16 cellular contexts compared by ENCODE assay signal in the genomic region with DNA sequence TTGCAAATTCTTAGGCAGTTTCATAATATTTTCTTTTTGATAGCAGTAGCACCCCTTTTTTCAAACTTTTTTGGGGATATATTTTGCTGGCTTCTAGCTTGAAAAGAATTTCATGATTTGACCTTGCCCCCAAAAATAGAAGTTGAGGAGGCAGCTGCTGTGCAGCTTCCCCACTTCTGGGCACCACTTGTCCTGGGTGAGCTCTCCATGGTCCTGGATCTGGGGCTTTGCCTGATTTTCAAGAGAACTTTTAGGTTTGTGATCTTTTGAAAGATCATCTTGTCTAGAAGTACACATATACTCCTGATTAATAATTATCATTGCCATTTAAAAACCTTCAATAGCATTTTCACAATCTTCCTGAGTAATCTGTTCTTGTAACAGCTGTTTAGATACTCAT.
DNase-seq lines count a peak whose midpoint lies in the region; ATAC-seq, FAIRE-seq and TF ChIP-seq lines count a peak whose summit lies in the region.
"Had no signal": no experiment of that assay in that cellular context is flagged by ENCODE, and none has a peak within 500 bp of the region (broad histone marks: within the 10 kb centered on the region; RNA-seq: fewer than 3 reads in every experiment).

No MANE protein-coding gene starts in this region.

- POLR2A ChIA-PET in HEK293T (lab: Yijun Ruan, JAX) = no interaction called here
- POLR2A ChIA-PET in endothelial cell of umbilical vein (lab: Charles Lee) = no interaction called here

- H2AFZ ChIP-seq in endothelial cell of umbilical vein (ENCODE audit: low read depth, low read length) (no peak overlapping the region), neural progenitor cell (replicated peaks) (no peak overlapping the region)

- FAIRE-seq in endothelial cell of umbilical vein (lab: Jason Lieb, UNC) = no peak
- FAIRE-seq: RCC 7860 had no signal

- no peak for TF ChIP-seq CTCF in endothelial cell of umbilical vein (IDR thresholded peaks at IDR 0.05; ENCODE audit: extremely low read depth in 1 of 2, insufficient read depth in 1 of 2, low read depth in 1 of 2, low read length in 2 of 2)
- no peak for TF ChIP-seq CTCF in neural progenitor cell (IDR thresholded peaks at IDR 0.05)

- H3K27ac Mint-ChIP-seq in neural progenitor cell = no peak overlapping the region
- H3K27ac Mint-ChIP-seq in stimulated activated effector memory CD8-positive, alpha-beta T cell treated with anti-CD3 and anti-CD28 coated beads, Interleukin-12 subunit alpha, Interleukin-12 subunit beta, amount 100 ng/mL, for 72 hours = no peak overlapping the region
- H3K27ac Mint-ChIP-seq: activated naive CD8-positive, alpha-beta T cell treated with anti-CD3 and anti-CD28 coated beads for 36 hours had no signal

- no TSS peak for BruUV-seq in endothelial cell of umbilical vein (replicated peaks; lab: Mats Ljungman, UMichigan)

- H3K27me3 ChIP-seq in endothelial cell of umbilical vein (ENCODE audit: control insufficient read depth in 2 of 2, insufficient read depth in 2 of 2, low read length in 2 of 2) (no peaks in the 10 kb centered on the region), neural progenitor cell (no peaks in the 10 kb centered on the region)
- H3K27me3 ChIP-seq: right atrium auricular region, thyroid gland had no signal

- no peaks in the 10 kb centered on the region for H3F3A ChIP-seq in neural progenitor cell (ENCODE audit: low read depth)

- CTCF ChIA-PET in HEK293T (lab: Yijun Ruan, JAX) = no interaction called here
- CTCF ChIA-PET in endothelial cell of umbilical vein (lab: Charles Lee) = interaction anchor here (0.7 to 1.2 kb wide), 2 partner anchors 18 to 583 kb away, joined by 3 read pairs; no protein-coding TSS in a partner anchor

- peaks cover 23% of the 10 kb centered on the region for H3K4me1 Mint-ChIP-seq in neural progenitor cell
- no peaks in the 10 kb centered on the region for H3K4me1 Mint-ChIP-seq in stimulated activated effector memory CD8-positive, alpha-beta T cell treated with anti-CD3 and anti-CD28 coated beads, Interleukin-12 subunit alpha, Interleukin-12 subunit beta, amount 100 ng/mL, for 72 hours
- H3K4me1 Mint-ChIP-seq: activated naive CD8-positive, alpha-beta T cell treated with anti-CD3 and anti-CD28 coated beads for 36 hours had no signal

- intact Hi-C loops in endothelial cell of umbilical vein (cut with micrococcal nuclease) = no loop called here

- H3K36me3 ChIP-seq in endothelial cell of umbilical vein (ENCODE audit: control insufficient read depth in 2 of 2, extremely low read depth in 1 of 2, insufficient read depth in 2 of 2, low read length in 2 of 2) (no peaks in the 10 kb centered on the region), neural progenitor cell (no peaks in the 10 kb centered on the region)
- H3K36me3 ChIP-seq: HAP-1, right atrium auricular region, thyroid gland had no signal

- ATAC-seq in GM21515 (IDR thresholded peaks at IDR 0.05; ENCODE audit: unreplicated experiment) = no peak
- no peak for ATAC-seq in stimulated activated effector memory CD8-positive, alpha-beta T cell treated with anti-CD3 and anti-CD28 coated beads, Interleukin-12 subunit alpha, Interleukin-12 subunit beta, amount 100 ng/mL, for 72 hours

- H3K4me2 ChIP-seq in endothelial cell of umbilical vein (ENCODE audit: insufficient read depth, low read length) (no peak overlapping the region), neural progenitor cell (no peak overlapping the region)
- H3K4me2 ChIP-seq: KMS-11 had no signal

- peaks cover 3% of the 10 kb centered on the region for H3K36me3 Mint-ChIP-seq in neural progenitor cell
- no peaks in the 10 kb centered on the region for H3K36me3 Mint-ChIP-seq in stimulated activated effector memory CD8-positive, alpha-beta T cell treated with anti-CD3 and anti-CD28 coated beads, Interleukin-12 subunit alpha, Interleukin-12 subunit beta, amount 100 ng/mL, for 72 hours
- H3K36me3 Mint-ChIP-seq: activated naive CD8-positive, alpha-beta T cell treated with anti-CD3 and anti-CD28 coated beads for 36 hours had no signal

- H3K4me3 ChIP-seq in endothelial cell of umbilical vein (replicated peaks in 1 of 3; ENCODE audit: insufficient read depth in 1 of 3, low read depth in 1 of 3, low read length in 3 of 3) (no peak overlapping the region), neural progenitor cell (no peak overlapping the region)
- H3K4me3 ChIP-seq: HAP-1, right atrium auricular region, thyroid gland had no signal

- dilution Hi-C loops in endothelial cell of umbilical vein (cut with MboI; ENCODE audit: extremely low pct_ligation_motif_present, low sequenced_read_pairs) = no loop called here

- DNase-seq in HEK293T (ENCODE audit: extremely low spot score) = peak; percentile 17
- peak; percentile 9 for DNase-seq in RKO (ENCODE audit: low spot score)
- DNase-seq in endothelial cell of umbilical vein (ENCODE audit: low read depth, low spot score) = peak; percentile 2
- DNase-seq in neural progenitor cell (ENCODE audit: low spot score) = peak; percentile 58
- no peak for DNase-seq in mucosa of gallbladder (ENCODE audit: low spot score)
- no peak for DNase-seq in stimulated activated effector memory CD8-positive, alpha-beta T cell treated with anti-CD3 and anti-CD28 coated beads, Interleukin-12 subunit alpha, Interleukin-12 subunit beta, amount 100 ng/mL, for 72 hours (ENCODE audit: low spot score in 2 of 2)
- no peak for DNase-seq in NCI-H774 (lab: John Stamatoyannopoulos, UW)
- DNase-seq: activated naive CD8-positive, alpha-beta T cell treated with anti-CD3 and anti-CD28 coated beads for 36 hours; COR-L47; T1000 had no signal

- no peak overlapping the region for H3K4me3 Mint-ChIP-seq in neural progenitor cell
- no peak overlapping the region for H3K4me3 Mint-ChIP-seq in stimulated activated effector memory CD8-positive, alpha-beta T cell treated with anti-CD3 and anti-CD28 coated beads, Interleukin-12 subunit alpha, Interleukin-12 subunit beta, amount 100 ng/mL, for 72 hours
- H3K4me3 Mint-ChIP-seq: activated naive CD8-positive, alpha-beta T cell treated with anti-CD3 and anti-CD28 coated beads for 36 hours had no signal

- H3K27ac ChIP-seq in endothelial cell of umbilical vein (ENCODE audit: insufficient read depth, low read depth, low read length) = no peak overlapping the region
- no peak overlapping the region for H3K27ac ChIP-seq in neural progenitor cell
- H3K27ac ChIP-seq: KMS-11, right atrium auricular region, thyroid gland had no signal

- no peaks in the 10 kb centered on the region for H3K27me3 Mint-ChIP-seq in neural progenitor cell (ENCODE audit: insufficient read depth, low read depth)
- H3K27me3 Mint-ChIP-seq: activated naive CD8-positive, alpha-beta T cell treated with anti-CD3 and anti-CD28 coated beads for 36 hours had no signal

- no peak for TF ChIP-seq POLR2A in endothelial cell of umbilical vein (IDR thresholded peaks at IDR 0.05; ENCODE audit: low read depth, low read length)

- H3K9ac ChIP-seq in endothelial cell of umbilical vein (replicated peaks; ENCODE audit: extremely low read depth, insufficient read depth, low read length) (no peak overlapping the region), neural progenitor cell (no peak overlapping the region)
- H3K9ac ChIP-seq: KMS-11 had no signal

- H3K9me1 ChIP-seq in endothelial cell of umbilical vein (replicated peaks; ENCODE audit: control insufficient read depth, extremely low read depth, insufficient read depth, low read length) = no peaks in the 10 kb centered on the region

- H4K20me1 ChIP-seq in endothelial cell of umbilical vein (replicated peaks; ENCODE audit: control insufficient read depth, extremely low read depth, insufficient read depth, low read length) (no peaks in the 10 kb centered on the region), neural progenitor cell (ENCODE audit: low read depth) (no peaks in the 10 kb centered on the region)

- H3K79me2 ChIP-seq in endothelial cell of umbilical vein (ENCODE audit: control insufficient read depth, insufficient read depth, low read length) = no peaks in the 10 kb centered on the region
- no peaks in the 10 kb centered on the region for H3K79me2 ChIP-seq in neural progenitor cell (ENCODE audit: low read depth)

- no peaks in the 10 kb centered on the region for H3K4me1 ChIP-seq in endothelial cell of umbilical vein (ENCODE audit: control insufficient read depth, extremely low read depth, insufficient read depth, low read length)
- H3K4me1 ChIP-seq in neural progenitor cell = no peaks in the 10 kb centered on the region
- H3K4me1 ChIP-seq: right atrium auricular region, thyroid gland had no signal

- H3K9me3 ChIP-seq in endothelial cell of umbilical vein (replicated peaks; ENCODE audit: control insufficient read depth, insufficient read depth, low read length) = no peaks in the 10 kb centered on the region
- no peaks in the 10 kb centered on the region for H3K9me3 ChIP-seq in neural progenitor cell (ENCODE audit: low read depth)
- H3K9me3 ChIP-seq: HAP-1, right atrium auricular region, thyroid gland had no signal

- no peaks in the 10 kb centered on the region for H3K9me3 Mint-ChIP-seq in neural progenitor cell
- H3K9me3 Mint-ChIP-seq in stimulated activated effector memory CD8-positive, alpha-beta T cell treated with anti-CD3 and anti-CD28 coated beads, Interleukin-12 subunit alpha, Interleukin-12 subunit beta, amount 100 ng/mL, for 72 hours = no peaks in the 10 kb centered on the region
- H3K9me3 Mint-ChIP-seq: activated naive CD8-positive, alpha-beta T cell treated with anti-CD3 and anti-CD28 coated beads for 36 hours had no signal

TF ChIP-seq in HEK293T, 16 proteins besides CTCF, POLR2A, EP300 and RAD21 (continues in another document):
- TF ChIP-seq ARNT (IDR thresholded peaks at IDR 0.05) = no peak
- TF ChIP-seq ZNF384 (IDR thresholded peaks at IDR 0.05) = no peak
- TF ChIP-seq FOXK2 (IDR thresholded peaks at IDR 0.05) = no peak
- no peak for TF ChIP-seq L3MBTL2 (conservative IDR thresholded peaks at IDR 0.05)
- no peak for TF ChIP-seq BHLHE40 (IDR thresholded peaks at IDR 0.05; ENCODE audit: borderline replicate concordance)
- TF ChIP-seq HDGF (IDR thresholded peaks at IDR 0.05; ENCODE audit: borderline replicate concordance) = no peak
- no peak for TF ChIP-seq TARDBP (IDR thresholded peaks at IDR 0.05)
- TF ChIP-seq FOXA1 (IDR thresholded peaks at IDR 0.05) = no peak
- no peak for TF ChIP-seq SP1 (IDR thresholded peaks at IDR 0.05)
- no peak for TF ChIP-seq ELF4 (IDR thresholded peaks at IDR 0.05)

TF ChIP-seq in endothelial cell of umbilical vein, 7 proteins besides CTCF, POLR2A, EP300 and RAD21:
- TF ChIP-seq JUN (IDR thresholded peaks at IDR 0.05; ENCODE audit: borderline replicate concordance, insufficient read depth, insufficient read length, low read depth) = no peak
- TF ChIP-seq EZH2 (IDR thresholded peaks at IDR 0.05; ENCODE audit: borderline replicate concordance, low read depth, low read length, severe bottlenecking) = no peak
- no peak for TF ChIP-seq MAX (IDR thresholded peaks at IDR 0.05; ENCODE audit: insufficient read depth, insufficient read length)
- no peak for TF ChIP-seq MYC (IDR thresholded peaks at IDR 0.05; ENCODE audit: low read depth, low read length)
- no peak for TF ChIP-seq POLR2AphosphoS5 (IDR thresholded peaks at IDR 0.05; ENCODE audit: insufficient read depth, low read depth, low read length)
- no peak for TF ChIP-seq GATA2 (IDR thresholded peaks at IDR 0.05; ENCODE audit: insufficient read depth, insufficient read length, low read depth, low read length)

Comparison
In these comparisons a context has a peak if more than half of its experiments do, and no peak if none do; other contexts are left out.
1. DNase-seq: peak in HEK293T (single experiment), RKO (single experiment), endothelial cell of umbilical vein (single experiment) and neural progenitor cell (single experiment); none in mucosa of gallbladder (single experiment), stimulated activated effector memory CD8-positive, alpha-beta T cell treated with anti-CD3 and anti-CD28 coated beads, Interleukin-12 subunit alpha, Interleukin-12 subunit beta, amount 100 ng/mL, for 72 hours (0 of 2) and NCI-H774 (single experiment).